19 cellular contexts compared by ENCODE assay signal in genomic region chr15:90789496-90789895, GRCh38.
DNase-seq lines count a peak whose midpoint lies in the region; ATAC-seq, FAIRE-seq and TF ChIP-seq lines count a peak whose summit lies in the region.
"Had no signal": no experiment of that assay in that cellular context is flagged by ENCODE, and none has a peak within 500 bp of the region (broad histone marks: within the 10 kb centered on the region; RNA-seq: fewer than 3 reads in every experiment).

No MANE protein-coding gene starts in this region.

- H2AFZ ChIP-seq in SK-N-SH (ENCODE audit: low read depth): no peak overlapping the region

- DNase-seq in SK-N-SH (no peak), NCI-H510A (lab: John Stamatoyannopoulos, UW) (peak; percentile 84), cerebellar cortex (ENCODE audit: low spot score) (peak; percentile 26), small intestine (peak; percentile 36), endodermal cell (no peak), COLO668 (lab: John Stamatoyannopoulos, UW; ENCODE audit: unreplicated experiment) (no peak)
- DNase-seq: CD8-positive, alpha-beta memory T cell; H7; NCI-H1092; NCI-H187; NCI-H446; NCI-H748 treated with DMSO at 0.1 percent for 48 hours; OCI-M1; SHP77 treated with DMSO at 0.1 percent for 48 hours had no signal

- no peaks in the 10 kb centered on the region for H3K9me3 ChIP-seq in SK-N-SH
- no peaks in the 10 kb centered on the region for H3K9me3 ChIP-seq in small intestine (ENCODE audit: control insufficient read depth, low read depth)
- H3K9me3 ChIP-seq in endodermal cell (ENCODE audit: control insufficient read depth, low read length): no peaks in the 10 kb centered on the region
- H3K9me3 ChIP-seq: BLaER1 treated with 17β-estradiol and CSF1 and Interleukin-3, amounts not matched to agents 10 nM and 100 nM had no signal

- H3K4me1 ChIP-seq in SK-N-SH (ENCODE audit: control insufficient read depth in 1 of 2, insufficient read depth in 2 of 2, low read depth in 1 of 2, low read length in 1 of 2): peaks cover 0 to 3% of the 10 kb centered on the region in 2 experiments; a peak in 1 of 4 replicates
- no peaks in the 10 kb centered on the region for H3K4me1 ChIP-seq in small intestine (ENCODE audit: control insufficient read depth in 2 of 2, insufficient read depth in 1 of 2, low read depth in 1 of 2, low read length in 1 of 2)
- H3K4me1 ChIP-seq in endodermal cell (ENCODE audit: control insufficient read depth, insufficient read depth, low read length): peaks cover 4% of the 10 kb centered on the region

- H3K9me3 Mint-ChIP-seq in endodermal cell: no peaks in the 10 kb centered on the region
- H3K9me3 Mint-ChIP-seq: CD8-positive, alpha-beta memory T cell had no signal

- no peak overlapping the region for H3K4me3 Mint-ChIP-seq in endodermal cell
- H3K4me3 Mint-ChIP-seq: CD8-positive, alpha-beta memory T cell had no signal

- H3K4me2 ChIP-seq in SK-N-SH: no peak overlapping the region
- H3K4me2 ChIP-seq: BLaER1 treated with 17β-estradiol and CSF1 and Interleukin-3, amounts not matched to agents 10 nM and 100 nM; KMS-11 had no signal

- ATAC-seq in SK-N-SH treated with all-trans-retinoic acid at 6 μM for 48 hours: no peak
- no peak for ATAC-seq in HG03139 (IDR thresholded peaks at IDR 0.05; ENCODE audit: unreplicated experiment)
- ATAC-seq: HepG2 had no signal

- 98% methylated on average over 4 of the region's 4 CpGs for WGBS in SK-N-SH (ENCODE audit: low lambda C conversion rate)
- WGBS in small intestine, 3 donors: 38 to 61% (median 55%) methylated on average over 4 of the region's 4 CpGs
- WGBS in endodermal cell (ENCODE audit: insufficient coverage in 1 of 2, insufficient read length in 1 of 2), 2 experiments: 96 to 97% methylated on average over 4 of the region's 4 CpGs

- H3K27ac ChIP-seq in SK-N-SH (ENCODE audit: low read depth in 2 of 2, low read length in 1 of 2) (no peak overlapping the region), small intestine (ENCODE audit: low read depth in 1 of 2, low read length in 1 of 2) (no peak overlapping the region), endodermal cell (ENCODE audit: low read depth, low read length) (no peak overlapping the region)
- H3K27ac ChIP-seq: BLaER1 treated with 17β-estradiol and CSF1 and Interleukin-3, amounts not matched to agents 10 nM and 100 nM; KMS-11 had no signal

- POLR2A ChIA-PET in SK-N-SH (lab: Yijun Ruan, JAX): no interaction called here

- H4K20me1 ChIP-seq in SK-N-SH (ENCODE audit: insufficient read depth): no peaks in the 10 kb centered on the region
- H4K20me1 ChIP-seq: BLaER1 treated with 17β-estradiol and CSF1 and Interleukin-3, amounts not matched to agents 10 nM and 100 nM had no signal

- H3K27me3 ChIP-seq in SK-N-SH (ENCODE audit: insufficient read depth): no peaks in the 10 kb centered on the region
- no peaks in the 10 kb centered on the region for H3K27me3 ChIP-seq in small intestine (ENCODE audit: control insufficient read depth in 2 of 2, insufficient read depth in 2 of 2, low read length in 2 of 2)
- no peaks in the 10 kb centered on the region for H3K27me3 ChIP-seq in endodermal cell (ENCODE audit: control insufficient read depth, insufficient read depth, low read length, poor library complexity, severe bottlenecking)
- H3K27me3 ChIP-seq: BLaER1 treated with 17β-estradiol and CSF1 and Interleukin-3, amounts not matched to agents 10 nM and 100 nM had no signal

- H3K9me2 ChIP-seq in SK-N-SH: no peaks in the 10 kb centered on the region

- no peaks in the 10 kb centered on the region for H3K27me3 Mint-ChIP-seq in endodermal cell (ENCODE audit: insufficient read depth)
- H3K27me3 Mint-ChIP-seq: CD8-positive, alpha-beta memory T cell had no signal

- H3K4me3 ChIP-seq in SK-N-SH (ENCODE audit: low read depth in 2 of 2, low read length in 1 of 2) (no peak overlapping the region), small intestine (ENCODE audit: low read depth in 1 of 2, low read length in 2 of 2) (no peak overlapping the region), endodermal cell (ENCODE audit: low read length) (no peak overlapping the region)
- H3K4me3 ChIP-seq: BLaER1 treated with 17β-estradiol and CSF1 and Interleukin-3, amounts not matched to agents 10 nM and 100 nM had no signal

- no peak for FAIRE-seq in small intestine (lab: Jason Lieb, UNC)
- FAIRE-seq: HepG2 had no signal

- H3K4me1 Mint-ChIP-seq in endodermal cell: peaks cover 2% of the 10 kb centered on the region

- no peak for TF ChIP-seq EP300 in SK-N-SH (IDR thresholded peaks at IDR 0.05; ENCODE audit: borderline replicate concordance in 1 of 2, low read depth in 1 of 2, low read length in 1 of 2)

- CTCF ChIA-PET in SK-N-SH (lab: Yijun Ruan, JAX): no interaction called here

- H3K9ac ChIP-seq in SK-N-SH (no peak overlapping the region), endodermal cell (ENCODE audit: extremely low read depth, low read length, poor library complexity, severe bottlenecking) (no peak overlapping the region)
- H3K9ac ChIP-seq: BLaER1 treated with 17β-estradiol and CSF1 and Interleukin-3, amounts not matched to agents 10 nM and 100 nM; KMS-11 had no signal

- peaks cover 43% of the 10 kb centered on the region for H3K36me3 Mint-ChIP-seq in endodermal cell (ENCODE audit: low read depth)

- no peak for TF ChIP-seq CTCF in SK-N-SH (IDR thresholded peaks at IDR 0.05)
- TF ChIP-seq CTCF in endodermal cell (conservative IDR thresholded peaks at IDR 0.05): no peak

- H3K36me3 ChIP-seq in SK-N-SH (replicated peaks in 1 of 2; ENCODE audit: control insufficient read depth in 1 of 2, insufficient read depth in 2 of 2, low read length in 1 of 2) (peaks cover 2 to 14% of the 10 kb centered on the region in 2 experiments), small intestine (ENCODE audit: control insufficient read depth in 2 of 2, insufficient read depth in 2 of 2, low read length in 2 of 2) (no peaks in the 10 kb centered on the region), endodermal cell (ENCODE audit: control insufficient read depth, insufficient read depth, low read length) (peaks cover 44% of the 10 kb centered on the region)

- H3K27ac Mint-ChIP-seq in endodermal cell: no peak overlapping the region
- H3K27ac Mint-ChIP-seq: CD8-positive, alpha-beta memory T cell had no signal

- peaks cover 7% of the 10 kb centered on the region for H3F3A ChIP-seq in SK-N-SH (replicated peaks; ENCODE audit: insufficient read depth)

- H3K79me2 ChIP-seq in SK-N-SH (ENCODE audit: insufficient read depth): no peaks in the 10 kb centered on the region

- TF ChIP-seq RAD21 in SK-N-SH (IDR thresholded peaks at IDR 0.05; ENCODE audit: low read length): no peak

TF ChIP-seq in SK-N-SH treated with all-trans-retinoic acid at 6 μM for 48 hours, 23 proteins besides CTCF, POLR2A, EP300 and RAD21:
- TF ChIP-seq ISL1 (CRISPR knock-in tag; IDR thresholded peaks at IDR 0.05): peak; percentile 24; the same call in 1 of the 2 replicates
- no peak for TF ChIP-seq ZNF8 (CRISPR knock-in tag; IDR thresholded peaks at IDR 0.05)
- TF ChIP-seq OSR1 (CRISPR knock-in tag; IDR thresholded peaks at IDR 0.05): no peak
- TF ChIP-seq ZNF565 (CRISPR knock-in tag; conservative IDR thresholded peaks at IDR 0.05; ENCODE audit: low read depth): no peak
- no peak for TF ChIP-seq ZNF70 (CRISPR knock-in tag; IDR thresholded peaks at IDR 0.05)

TF ChIP-seq in SK-N-SH, 30 proteins besides CTCF, POLR2A, EP300 and RAD21 (continues in another document):
- TF ChIP-seq MEF2A (IDR thresholded peaks at IDR 0.05; ENCODE audit: borderline replicate concordance, low read depth): no peak
- no peak for TF ChIP-seq MXI1 (IDR thresholded peaks at IDR 0.05; ENCODE audit: low read depth, low read length)
- no peak for TF ChIP-seq GABPA (IDR thresholded peaks at IDR 0.05; ENCODE audit: low read depth)
- no peak for TF ChIP-seq FOXM1 (IDR thresholded peaks at IDR 0.05; ENCODE audit: low read depth)
- no peak for TF ChIP-seq PBX3 (IDR thresholded peaks at IDR 0.05)
- no peak for TF ChIP-seq REST (IDR thresholded peaks at IDR 0.05; ENCODE audit: low read depth, low read length)

Comparison
In these comparisons a context has a peak if more than half of its experiments do, and no peak if none do; other contexts are left out.
1. DNase-seq: peak in NCI-H510A (single experiment), cerebellar cortex (single experiment) and small intestine (single experiment); none in SK-N-SH (single experiment), endodermal cell (single experiment) and COLO668 (single experiment).